In genomic region chr5:83001788-83002381, GRCh38 we compare ENCODE assay signal across 20 cellular contexts.
A peak's percentile ranks its signal among the peaks of the same experiment; 100 is the strongest.
DNase-seq lines count a peak whose midpoint lies in the region; ATAC-seq and TF ChIP-seq lines count a peak whose summit lies in the region.
"Had no signal": no experiment of that assay in that cellular context is flagged by ENCODE, and none has a peak within 500 bp of the region (broad histone marks: within the 10 kb centered on the region; RNA-seq: fewer than 3 reads in every experiment).

No MANE protein-coding gene starts in this region.

- peak overlapping the region; percentile 91 for H2AFZ ChIP-seq in OCI-LY3 (ENCODE audit: low read depth, low read length)
- H2AFZ ChIP-seq: GM23338 had no signal

- peak overlapping the region; percentile 35; the same call in 1 of the 2 replicates for H3K4me3 ChIP-seq in OCI-LY3 (ENCODE audit: low read length)
- H3K4me3 ChIP-seq in endodermal cell (ENCODE audit: low read length): no peak overlapping the region
- H3K4me3 ChIP-seq: GM23338 had no signal

- peak overlapping the region; percentile 48 for H3K4me2 ChIP-seq in OCI-LY3 (ENCODE audit: low read length)
- H3K4me2 ChIP-seq: GM23338, KMS-11 had no signal

- DNase-seq in endodermal cell: no peak
- DNase-seq in DMS79 treated with DMSO at 0.1 percent for 48 hours (lab: John Stamatoyannopoulos, UW): no peak
- DNase-seq in activated naive CD4-positive, alpha-beta T cell treated with Interleukin-2 at 50 U/mL for 16 hours: no peak
- DNase-seq in NCI-H1436 treated with DMSO at 0.1 percent for 48 hours (lab: John Stamatoyannopoulos, UW): no peak
- DNase-seq: C1 segment of cervical spinal cord; CD8-positive, alpha-beta memory T cell; DND-41; NCI-H146; NCI-H2029 treated with DMSO at 0.1 percent for 48 hours; NCI-H2171; NCI-H526; OCI-M1; SHP77 treated with DMSO at 0.1 percent for 48 hours had no signal

- ATAC-seq in GM19463 (IDR thresholded peaks at IDR 0.05; ENCODE audit: unreplicated experiment): peak; percentile 93
- no peak for ATAC-seq in GM21717 (IDR thresholded peaks at IDR 0.05; ENCODE audit: unreplicated experiment)
- ATAC-seq: GM23338, SK-N-SH treated with all-trans-retinoic acid at 6 μM for 48 hours had no signal

- H3K9ac ChIP-seq in OCI-LY3 (ENCODE audit: low read length) (peak overlapping the region; percentile 11; the same call in 1 of the 2 replicates), endodermal cell (ENCODE audit: extremely low read depth, low read length, poor library complexity, severe bottlenecking) (no peak overlapping the region)
- H3K9ac ChIP-seq: KMS-11 had no signal

- H3K27ac Mint-ChIP-seq in endodermal cell: peak overlapping the region; percentile 4
- H3K27ac Mint-ChIP-seq: CD8-positive, alpha-beta memory T cell; GM23338; T-helper 1 cell treated with Interleukin-12 subunit alpha and Interleukin-12 subunit beta and Interleukin-4 antibody, amounts not matched to agents 30 μg/mL and 1 μg/mL, for 36 hours had no signal

- H3K27me3 ChIP-seq in OCI-LY3 (ENCODE audit: low read depth, low read length) (no peaks in the 10 kb centered on the region), endodermal cell (ENCODE audit: control insufficient read depth, insufficient read depth, low read length, poor library complexity, severe bottlenecking) (no peaks in the 10 kb centered on the region)

- no peaks in the 10 kb centered on the region for H3K9me3 ChIP-seq in OCI-LY3 (ENCODE audit: insufficient read depth, low read length)
- no peaks in the 10 kb centered on the region for H3K9me3 ChIP-seq in endodermal cell (ENCODE audit: control insufficient read depth, low read length)

- H3K36me3 ChIP-seq in OCI-LY3 (replicated peaks; ENCODE audit: low read depth, low read length): peaks cover 3% of the 10 kb centered on the region
- H3K36me3 ChIP-seq in endodermal cell (ENCODE audit: control insufficient read depth, insufficient read depth, low read length): no peaks in the 10 kb centered on the region

- H3K4me1 ChIP-seq in OCI-LY3 (ENCODE audit: low read length): peaks cover 12% of the 10 kb centered on the region
- peaks cover 5% of the 10 kb centered on the region for H3K4me1 ChIP-seq in endodermal cell (ENCODE audit: control insufficient read depth, insufficient read depth, low read length)

- H3K36me3 Mint-ChIP-seq in endodermal cell (ENCODE audit: low read depth): no peaks in the 10 kb centered on the region

- H3K27me3 Mint-ChIP-seq in endodermal cell (ENCODE audit: insufficient read depth): no peaks in the 10 kb centered on the region

- no peaks in the 10 kb centered on the region for H4K20me1 ChIP-seq in OCI-LY3 (ENCODE audit: insufficient read depth, low read length)

- no peaks in the 10 kb centered on the region for H3K9me3 Mint-ChIP-seq in endodermal cell
- H3K9me3 Mint-ChIP-seq: CD8-positive, alpha-beta memory T cell; GM23338; T-helper 1 cell treated with Interleukin-12 subunit alpha and Interleukin-12 subunit beta and Interleukin-4 antibody, amounts not matched to agents 30 μg/mL and 1 μg/mL, for 36 hours had no signal

- H3K79me2 ChIP-seq in OCI-LY3 (ENCODE audit: low read length): no peaks in the 10 kb centered on the region

- 72 to 79% methylated on average over 5 to 9 of the region's 9 CpGs for WGBS in endodermal cell (ENCODE audit: insufficient coverage in 1 of 2, insufficient read length in 1 of 2), 2 experiments

- no peak for TF ChIP-seq CTCF in OCI-LY3 (IDR thresholded peaks at IDR 0.05; ENCODE audit: low read depth, low read length)
- no peak for TF ChIP-seq CTCF in endodermal cell (conservative IDR thresholded peaks at IDR 0.05)

- no peak overlapping the region for H3K27ac ChIP-seq in OCI-LY3 (ENCODE audit: low read length)
- no peak overlapping the region for H3K27ac ChIP-seq in endodermal cell (ENCODE audit: low read depth, low read length)
- H3K27ac ChIP-seq: KMS-11 had no signal

- H3K4me1 Mint-ChIP-seq in endodermal cell: peaks cover 29% of the 10 kb centered on the region
- H3K4me1 Mint-ChIP-seq: CD8-positive, alpha-beta memory T cell had no signal

- no peak overlapping the region for H3K4me3 Mint-ChIP-seq in endodermal cell
- H3K4me3 Mint-ChIP-seq: CD8-positive, alpha-beta memory T cell; GM23338; T-helper 1 cell treated with Interleukin-12 subunit alpha and Interleukin-12 subunit beta and Interleukin-4 antibody, amounts not matched to agents 30 μg/mL and 1 μg/mL, for 36 hours had no signal
